Comparison of ENCODE assay signal across 31 cellular contexts in the genomic region with DNA sequence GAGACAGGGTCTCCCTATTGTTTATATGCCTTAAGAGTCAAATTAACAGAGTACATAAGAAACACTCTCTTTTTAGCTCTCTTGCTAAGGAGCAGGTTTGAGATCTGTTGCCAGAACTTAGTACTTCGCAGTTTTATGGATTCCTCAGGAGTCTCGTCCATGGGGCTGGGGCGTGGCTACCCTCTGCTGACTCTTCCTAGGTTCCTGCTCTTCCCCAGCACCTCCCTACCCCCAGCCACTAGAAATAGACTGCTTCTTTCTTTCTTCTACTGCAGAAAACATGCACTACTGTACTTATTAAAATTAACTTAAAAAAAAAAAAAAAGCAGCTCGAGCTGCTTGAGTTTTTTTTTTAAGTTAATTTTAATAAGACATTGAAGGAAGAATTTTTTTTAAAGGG.
"Had no signal": no experiment of that assay in that cellular context is flagged by ENCODE, and none has a peak within 500 bp of the region (broad histone marks: within the 10 kb centered on the region; RNA-seq: fewer than 3 reads in every experiment).

No MANE protein-coding gene starts in this region.

- H3K36me3 ChIP-seq: ascending aorta, cardiac muscle cell, WERI-Rb-1 had no signal

- H3K4me2 ChIP-seq: KMS-11, PC-9 had no signal

- H3K4me1 ChIP-seq: ascending aorta had no signal

- H3K27ac ChIP-seq: ascending aorta, cardiac muscle cell, KMS-11, PC-9, RWPE1, WERI-Rb-1 had no signal

- H3K9me3 ChIP-seq: ascending aorta had no signal

- ATAC-seq: activated CD8-positive, alpha-beta T cell treated with anti-CD3 and anti-CD28 coated beads, Interleukin-2, amount 10 ng/mL, durations not matched to agents 7 days and 5 days; Right ventricle myocardium inferior; SK-N-SH treated with all-trans-retinoic acid at 6 μM for 48 hours; T-cell; T-helper 17 cell had no signal

- H3K27me3 ChIP-seq: ascending aorta, cardiac muscle cell had no signal

- H3K9ac ChIP-seq: KMS-11 had no signal

- DNase-seq: activated CD4-positive, alpha-beta T cell treated with anti-CD3 and anti-CD28 coated beads, Interleukin-2, amount 10 ng/mL, durations not matched to agents 24 days and 14 days; activated CD4-positive, alpha-beta T cell treated with anti-CD3 and anti-CD28 coated beads, Interleukin-2, amount 50 U/mL, for 4 hours; activated CD4-positive, CD25-positive, alpha-beta regulatory T cell; activated CD8-positive, alpha-beta T cell treated with anti-CD3 and anti-CD28 coated beads, Interleukin-2, amount 10 ng/mL, durations not matched to agents 7 days and 5 days; activated gamma-delta T cell; activated naive CD4-positive, alpha-beta T cell treated with Interleukin-2 at 50 U/mL for 16 hours; activated naive CD8-positive, alpha-beta T cell treated with anti-CD3 and anti-CD28 coated beads, Interleukin-2, amount 10 ng/mL, durations not matched to agents 7 days and 5 days; activated T-cell treated with anti-CD3 and anti-CD28 coated beads, Interleukin-2, amount 50 U/mL, for 24 hours; amygdala; MM.1S; MV-4-11; NCI-H1092; NCI-H1436 treated with DMSO at 0.1 percent for 48 hours; NCI-H1694 treated with DMSO at 0.1 percent for 48 hours; NCI-H2029; NCI-H345; NCI-H510A; NCI-H526; NCI-H748 treated with DMSO at 0.1 percent for 48 hours; PC-9; SIG-M5; T-cell; T-helper 17 cell; WERI-Rb-1 had no signal

- FAIRE-seq: RCC 7860 had no signal

- H3K4me3 ChIP-seq: ascending aorta, cardiac muscle cell, PC-9 had no signal

- H2AFZ ChIP-seq: PC-9 had no signal
